Comparison of ENCODE assay signal across 16 cellular contexts in genomic region chr15:46441294-46442062, GRCh38.
DNase-seq lines count a peak whose midpoint lies in the region; FAIRE-seq and TF ChIP-seq lines count a peak whose summit lies in the region.
"Had no signal": no experiment of that assay in that cellular context is flagged by ENCODE, and none has a peak within 500 bp of the region (broad histone marks: within the 10 kb centered on the region; RNA-seq: fewer than 3 reads in every experiment).

No MANE protein-coding gene starts in this region.

- H3K9me3 ChIP-seq in SK-N-SH (no peaks in the 10 kb centered on the region), keratinocyte (ENCODE audit: control insufficient read depth, low read depth, low read length) (no peaks in the 10 kb centered on the region)
- H3K9me3 ChIP-seq: colonic mucosa, pancreas had no signal

- H3K4me1 ChIP-seq in SK-N-SH (ENCODE audit: control insufficient read depth in 1 of 2, insufficient read depth in 2 of 2, low read depth in 1 of 2, low read length in 1 of 2) = peaks cover 3 to 19% of the 10 kb centered on the region in 2 experiments; a peak in 2 of 4 replicates
- peaks cover 6% of the 10 kb centered on the region for H3K4me1 ChIP-seq in keratinocyte (ENCODE audit: control insufficient read depth, extremely low read depth, insufficient read depth, low read length)
- H3K4me1 ChIP-seq: colonic mucosa, pancreas had no signal

- H3K4me3 ChIP-seq in SK-N-SH (ENCODE audit: low read depth in 2 of 2, low read length in 1 of 2) (no peak overlapping the region), keratinocyte (ENCODE audit: control insufficient read depth in 2 of 3, extremely low read depth in 1 of 3, insufficient read depth in 2 of 3, low read depth in 1 of 3, low read length in 3 of 3) (no peak overlapping the region)
- H3K4me3 ChIP-seq: colonic mucosa, heart left ventricle, pancreas had no signal

- no peak overlapping the region; the same call in 1 of the 2 replicates for H2AFZ ChIP-seq in SK-N-SH (ENCODE audit: low read depth)
- no peak overlapping the region for H2AFZ ChIP-seq in keratinocyte (ENCODE audit: control insufficient read depth, low read length)

- no peaks in the 10 kb centered on the region for H3K9me2 ChIP-seq in SK-N-SH

- POLR2A ChIA-PET in SK-N-SH (lab: Yijun Ruan, JAX) = no interaction called here

- no peaks in the 10 kb centered on the region for H3K27me3 ChIP-seq in SK-N-SH (ENCODE audit: insufficient read depth)
- H3K27me3 ChIP-seq in keratinocyte (ENCODE audit: control insufficient read depth, extremely low read depth, insufficient read depth, low read length) = no peaks in the 10 kb centered on the region
- H3K27me3 ChIP-seq: colonic mucosa, heart left ventricle, pancreas had no signal

- H3K27ac ChIP-seq in SK-N-SH (ENCODE audit: low read depth in 2 of 2, low read length in 1 of 2) (peak overlapping the region in 1 of 2 experiments; percentile 74; a peak in 2 of 4 replicates), keratinocyte (ENCODE audit: control insufficient read depth, insufficient read depth, low read length) (no peak overlapping the region)
- H3K27ac ChIP-seq: colonic mucosa, heart left ventricle, pancreas had no signal

- no peak for TF ChIP-seq POLR2A in H54 (IDR thresholded peaks at IDR 0.05; ENCODE audit: low read depth, low read length)

- WGBS in SK-N-SH (ENCODE audit: low lambda C conversion rate) = 40% methylated on average over 4 of the region's 4 CpGs

- dilution Hi-C loops in keratinocyte (cut with MboI; ENCODE audit: extremely low pct_ligation_motif_present, low sequenced_read_pairs) = no loop called here

- peak; percentile 48 for FAIRE-seq in H54 (lab: Jason Lieb, UNC)
- FAIRE-seq in keratinocyte (lab: Jason Lieb, UNC) = no peak
- FAIRE-seq: islet of Langerhans, pancreas had no signal

- no peaks in the 10 kb centered on the region for H3K9me1 ChIP-seq in keratinocyte (ENCODE audit: control insufficient read depth, extremely low read depth, insufficient read depth, low read length)

- CTCF ChIA-PET in SK-N-SH (lab: Yijun Ruan, JAX) = interaction anchor here (0.6 to 0.7 kb wide), 2 partner anchors 107 to 129 kb away, joined by 3 read pairs; no protein-coding TSS in a partner anchor

- no peak for TF ChIP-seq RAD21 in SK-N-SH (IDR thresholded peaks at IDR 0.05; ENCODE audit: low read length)

- peak overlapping the region; percentile 45 for H3K4me2 ChIP-seq in SK-N-SH
- H3K4me2 ChIP-seq in keratinocyte (ENCODE audit: control insufficient read depth, extremely low read depth, insufficient read depth, low read depth, low read length) = no peak overlapping the region

- no peak for TF ChIP-seq EP300 in SK-N-SH (IDR thresholded peaks at IDR 0.05; ENCODE audit: borderline replicate concordance in 1 of 2, low read depth in 1 of 2, low read length in 1 of 2)

- H4K20me1 ChIP-seq in SK-N-SH (ENCODE audit: insufficient read depth) (no peaks in the 10 kb centered on the region), keratinocyte (ENCODE audit: control insufficient read depth, extremely low read depth, insufficient read depth, low read length) (no peaks in the 10 kb centered on the region)

- DNase-seq in AG08395 (ENCODE audit: low spot score) = peak; percentile 71
- DNase-seq in H54 (ENCODE audit: insufficient read length, low spot score) = no peak
- DNase-seq in SK-N-SH = no peak
- DNase-seq in keratinocyte (ENCODE audit: low read depth, low spot score) = peak; percentile 5
- no peak for DNase-seq in Ammon's horn (ENCODE audit: low spot score)
- no peak for DNase-seq in activated CD8-positive, alpha-beta memory T cell treated with anti-CD3 and anti-CD28 coated beads for 24 hours
- no peak for DNase-seq in stimulated activated naive CD4-positive, alpha-beta T cell treated with Interleukin-2 at 50 U/mL for 16 hours (lab: John Stamatoyannopoulos, UW)
- no peak for DNase-seq in epidermal melanocyte (ENCODE audit: insufficient read length, low spot score)
- DNase-seq: amniotic stem cell, colonic mucosa, erythroblast, heart left ventricle, KG1, pancreas, T-cell had no signal

- no peak for TF ChIP-seq CTCF in SK-N-SH (IDR thresholded peaks at IDR 0.05)
- no peak for TF ChIP-seq CTCF in keratinocyte (optimal IDR thresholded peaks at IDR 0.05 in 1 of 3, IDR thresholded peaks at IDR 0.05 in 1 of 3, conservative IDR thresholded peaks at IDR 0.05 in 1 of 3; ENCODE audit: extremely low read depth in 1 of 3, insufficient read depth in 2 of 3, low read length in 3 of 3)

- no peaks in the 10 kb centered on the region for H3K36me3 ChIP-seq in SK-N-SH (replicated peaks in 1 of 2; ENCODE audit: control insufficient read depth in 1 of 2, insufficient read depth in 2 of 2, low read length in 1 of 2)
- no peaks in the 10 kb centered on the region for H3K36me3 ChIP-seq in keratinocyte (ENCODE audit: control insufficient read depth in 2 of 2, extremely low read depth in 1 of 2, insufficient read depth in 2 of 2, low read length in 2 of 2)
- H3K36me3 ChIP-seq: colonic mucosa, heart left ventricle, pancreas had no signal

- peaks cover 16% of the 10 kb centered on the region for H3F3A ChIP-seq in SK-N-SH (replicated peaks; ENCODE audit: insufficient read depth)

- no peak overlapping the region; the same call in 1 of the 2 replicates for H3K9ac ChIP-seq in SK-N-SH
- no peak overlapping the region for H3K9ac ChIP-seq in keratinocyte (ENCODE audit: control insufficient read depth, extremely low read depth, insufficient read depth, low read length)

- H3K79me2 ChIP-seq in SK-N-SH (ENCODE audit: insufficient read depth) (no peaks in the 10 kb centered on the region), keratinocyte (ENCODE audit: control insufficient read depth, insufficient read depth, low read length) (no peaks in the 10 kb centered on the region)

TF ChIP-seq in SK-N-SH, 30 proteins besides CTCF, POLR2A, EP300 and RAD21 (continues in another document):
- TF ChIP-seq FOXJ3 (CRISPR knock-in tag; IDR thresholded peaks at IDR 0.05) = no peak
- TF ChIP-seq PBX3 (IDR thresholded peaks at IDR 0.05) = no peak
- no peak for TF ChIP-seq ZBTB33 (IDR thresholded peaks at IDR 0.05; ENCODE audit: borderline replicate concordance, low read depth)
- no peak for TF ChIP-seq FOXM1 (IDR thresholded peaks at IDR 0.05; ENCODE audit: low read depth)
- no peak for TF ChIP-seq TAF1 (IDR thresholded peaks at IDR 0.05; ENCODE audit: borderline replicate concordance, low read depth, low read length)
- no peak for TF ChIP-seq RFX5 (IDR thresholded peaks at IDR 0.05; ENCODE audit: low read length)
- TF ChIP-seq USF2 (IDR thresholded peaks at IDR 0.05; ENCODE audit: borderline replicate concordance, low read depth, low read length) = no peak
- TF ChIP-seq POLR2AphosphoS5 (IDR thresholded peaks at IDR 0.05; ENCODE audit: low read depth, low read length) = no peak
- no peak for TF ChIP-seq NRF1 (IDR thresholded peaks at IDR 0.05; ENCODE audit: low read depth, low read length)
- no peak for TF ChIP-seq USF1 (IDR thresholded peaks at IDR 0.05; ENCODE audit: borderline replicate concordance, low read depth)
- TF ChIP-seq TEAD4 (IDR thresholded peaks at IDR 0.05; ENCODE audit: borderline replicate concordance, insufficient read depth) = no peak
- no peak for TF ChIP-seq EZH2phosphoT487 (IDR thresholded peaks at IDR 0.05; ENCODE audit: borderline replicate concordance, low read depth)

Comparison
In these comparisons a context has a peak if more than half of its experiments do, and no peak if none do; other contexts are left out.
1. DNase-seq: peak in AG08395 (single experiment) and keratinocyte (single experiment); none in H54 (single experiment), SK-N-SH (single experiment), Ammon's horn (single experiment), activated CD8-positive, alpha-beta memory T cell treated with anti-CD3 and anti-CD28 coated beads for 24 hours (single experiment), stimulated activated naive CD4-positive, alpha-beta T cell treated with Interleukin-2 at 50 U/mL for 16 hours (single experiment) and epidermal melanocyte (single experiment).